ENCODE assay signal across 26 cellular contexts in the genomic region with DNA sequence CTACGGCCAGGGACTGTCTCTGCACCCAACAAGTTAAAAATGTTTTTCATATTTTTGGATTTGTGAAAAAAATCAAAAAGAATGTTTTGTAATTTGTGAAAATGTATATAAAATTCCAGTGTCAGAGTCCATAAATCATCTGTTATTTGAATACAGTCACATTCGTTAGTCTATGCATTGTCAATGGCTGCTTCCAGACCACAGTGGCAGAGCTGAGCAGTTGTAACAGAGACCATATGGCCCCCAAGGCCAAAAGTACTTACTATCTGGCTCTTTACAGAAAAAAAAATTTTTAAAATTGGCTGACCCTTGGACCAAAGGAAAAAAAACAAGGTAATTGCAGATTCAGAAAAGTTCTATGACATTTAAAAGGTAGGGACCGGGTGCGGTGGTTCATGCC.
"Had no signal": no experiment of that assay in that cellular context is flagged by ENCODE, and none has a peak within 500 bp of the region (broad histone marks: within the 10 kb centered on the region; RNA-seq: fewer than 3 reads in every experiment).

No MANE protein-coding gene starts in this region.

- H3K36me3 ChIP-seq: MG63, SJSA1 had no signal

- H3K9me3 ChIP-seq: MG63, SJSA1 had no signal

- H3K4me3 ChIP-seq: MG63, SJSA1 had no signal

- H3K27me3 ChIP-seq: MG63, SJSA1 had no signal

- ATAC-seq: activated CD8-positive, alpha-beta memory T cell treated with anti-CD3 and anti-CD28 coated beads, Interleukin-2, amount 10 ng/mL, durations not matched to agents 7 days and 5 days; activated naive CD4-positive, alpha-beta T cell treated with anti-CD3 and anti-CD28 coated beads, Interleukin-2, amount 50 U/mL, for 72 hours; activated naive CD8-positive, alpha-beta T cell treated with anti-CD3 and anti-CD28 coated beads, Interleukin-2, amount 50 U/mL, for 24 hours; T-helper 17 cell had no signal

- H3K4me1 ChIP-seq: SJSA1 had no signal

- H3K27ac ChIP-seq: SJSA1 had no signal

- DNase-seq: activated B cell treated with CpG ODN at 0.5 μM for 24 hours; activated CD4-positive, alpha-beta T cell treated with anti-CD3 and anti-CD28 coated beads for 1 hour; activated CD4-positive, alpha-beta T cell treated with anti-CD3 and anti-CD28 coated beads, Interleukin-2, amount 10 ng/mL, durations not matched to agents 24 days and 14 days; activated CD4-positive, alpha-beta T cell treated with anti-CD3 and anti-CD28 coated beads, Interleukin-2, amount 50 U/mL, for 48 hours; activated CD8-positive, alpha-beta memory T cell treated with anti-CD3 and anti-CD28 coated beads, Interleukin-2, amount 10 ng/mL, durations not matched to agents 7 days and 5 days; activated effector memory CD4-positive, alpha-beta T cell treated with Interleukin-2 at 50 U/mL for 16 hours; activated naive CD4-positive, alpha-beta T cell; activated naive CD8-positive, alpha-beta T cell treated with anti-CD3 and anti-CD28 coated beads, Interleukin-2, amount 50 U/mL, for 24 hours; activated T-cell treated with anti-CD3 and anti-CD28 coated beads, Interleukin-2, amount 50 U/mL, for 24 hours; amygdala; MG63; MV-4-11; NCI-H1092 treated with DMSO at 0.1 percent for 48 hours; NCI-H1417 treated with DMSO at 0.1 percent for 48 hours; NCI-H1694; NCI-H2029; NCI-H345; NCI-H510A; NCI-H526 treated with DMSO at 0.1 percent for 48 hours; NK-92 treated with Interleukin-12 subunit alpha and Interleukin-12 subunit beta, amount 100 ng/mL, for 24 hours; OCI-M1; SHP77; T-helper 17 cell; T-helper 9 cell had no signal
